ENCODE assay signal across 19 cellular contexts in the genomic region with DNA sequence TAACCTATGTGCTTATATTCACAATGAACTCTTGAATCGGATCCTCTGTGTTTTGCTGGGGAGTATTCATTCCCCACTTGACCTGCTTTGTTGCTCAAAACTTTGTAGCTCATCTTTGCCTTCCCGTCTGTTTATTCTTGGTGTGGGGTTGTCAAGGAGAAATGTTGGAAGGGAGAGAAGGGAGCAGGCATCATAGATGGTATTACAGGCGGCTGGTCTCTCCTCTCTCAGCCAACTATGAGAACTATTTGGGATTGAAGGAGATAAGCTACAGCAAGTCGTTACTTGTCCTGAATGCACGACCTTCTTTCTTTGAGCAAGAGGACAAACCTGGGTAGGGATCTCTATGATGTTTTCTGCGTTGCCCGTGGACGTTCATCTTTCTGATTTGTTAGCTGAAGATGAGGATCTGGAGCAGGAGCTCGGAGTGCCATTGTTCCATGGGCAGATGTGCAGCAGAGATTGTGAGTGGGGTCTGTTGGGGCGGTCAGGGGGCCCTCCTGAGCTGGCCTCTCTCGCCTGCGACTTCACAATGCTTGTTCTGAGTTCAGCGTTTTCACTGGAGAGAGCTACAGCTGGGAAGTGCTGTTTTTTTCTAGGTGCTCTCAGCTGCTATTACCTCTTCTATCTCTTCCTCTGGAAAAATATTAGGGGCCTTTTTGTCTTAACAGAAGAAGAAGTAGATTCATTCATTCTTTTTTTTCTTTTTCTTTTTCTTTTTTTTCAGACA.
A peak's percentile ranks its signal among the peaks of the same experiment; 100 is the strongest.
DNase-seq lines count a peak whose midpoint lies in the region; ATAC-seq and TF ChIP-seq lines count a peak whose summit lies in the region.
"Had no signal": no experiment of that assay in that cellular context is flagged by ENCODE, and none has a peak within 500 bp of the region (broad histone marks: within the 10 kb centered on the region; RNA-seq: fewer than 3 reads in every experiment).

No MANE protein-coding gene starts in this region.

- no peaks in the 10 kb centered on the region for H3K36me3 Mint-ChIP-seq in stimulated activated memory B cell treated with anti-CD40 and anti-IgM and Interleukin-4, amounts not matched to agents 10 μg/mL and 1 μg/mL and 100 μg/mL, for 72 hours
- H3K36me3 Mint-ChIP-seq: natural killer cell treated with Interleukin-12 subunit alpha and Interleukin-12 subunit beta and Interleukin-15 and Interleukin-18, amount 100 ng/mL, for 72 hours; WTC11 had no signal

- peak overlapping the region; percentile 14 for H3K27ac Mint-ChIP-seq in stimulated activated memory B cell treated with anti-CD40 and anti-IgM and Interleukin-4, amounts not matched to agents 10 μg/mL and 1 μg/mL and 100 μg/mL, for 72 hours
- H3K27ac Mint-ChIP-seq: endodermal cell, WTC11 had no signal

- peaks cover 6% of the 10 kb centered on the region for H3K4me1 ChIP-seq in fibroblast of lung (ENCODE audit: control insufficient read depth, extremely low read depth, insufficient read depth, low read length)
- H3K4me1 ChIP-seq in mesodermal cell (ENCODE audit: control insufficient read depth, insufficient read depth, low read length, poor library complexity, severe bottlenecking), result peaks cover 10% of the 10 kb centered on the region
- H3K4me1 ChIP-seq: BLaER1, body of pancreas, spleen had no signal

- peak overlapping the region; percentile 3 for H3K4me2 ChIP-seq in fibroblast of lung (ENCODE audit: extremely low read depth, insufficient read depth, low read length)
- H3K4me2 ChIP-seq: BLaER1 had no signal

- H4K20me1 ChIP-seq in fibroblast of lung (ENCODE audit: control insufficient read depth, extremely low read depth, insufficient read depth, low read length), result no peaks in the 10 kb centered on the region
- H4K20me1 ChIP-seq: BLaER1 had no signal

- DNase-seq in RPMI7951 (ENCODE audit: low read depth) (peak; percentile 62), fibroblast of lung (ENCODE audit: low read depth in 2 of 2) (peak in 1 of 2 donors; percentile 65), left colon (no peak), cerebellar cortex (ENCODE audit: low spot score) (no peak), NCI-H1092 treated with DMSO at 0.1 percent for 48 hours (lab: John Stamatoyannopoulos, UW) (no peak)
- no peak for DNase-seq in NK-92 treated with Interleukin-12 subunit alpha and Interleukin-12 subunit beta, amount 100 ng/mL, for 24 hours (lab: John Stamatoyannopoulos, UW)
- DNase-seq: activated effector memory CD4-positive, alpha-beta T cell treated with Interleukin-2 at 50 U/mL for 16 hours; body of pancreas; endodermal cell; HCEC 1CT; NCI-H1105 treated with DMSO at 0.1 percent for 48 hours; NCI-H2171; spleen; substantia nigra had no signal

- H3K9me3 ChIP-seq in fibroblast of lung (ENCODE audit: control insufficient read depth, insufficient read depth, low read depth, low read length) (no peaks in the 10 kb centered on the region), mesodermal cell (ENCODE audit: control insufficient read depth, low read length) (no peaks in the 10 kb centered on the region)
- H3K9me3 ChIP-seq: BLaER1, body of pancreas, spleen had no signal

- H3K4me1 Mint-ChIP-seq in stimulated activated memory B cell treated with anti-CD40 and anti-IgM and Interleukin-4, amounts not matched to agents 10 μg/mL and 1 μg/mL and 100 μg/mL, for 72 hours, result peaks cover 7% of the 10 kb centered on the region
- H3K4me1 Mint-ChIP-seq: WTC11 had no signal

- H3K27ac ChIP-seq in fibroblast of lung (ENCODE audit: insufficient read depth, low read length) (no peak overlapping the region), mesodermal cell (ENCODE audit: low read depth, low read length, severe bottlenecking) (peak overlapping the region; percentile 64)
- H3K27ac ChIP-seq: BLaER1, body of pancreas, spleen had no signal

- H3K79me2 ChIP-seq in fibroblast of lung (ENCODE audit: control insufficient read depth, insufficient read depth, low read length), result no peaks in the 10 kb centered on the region

- H3K9me3 Mint-ChIP-seq in stimulated activated memory B cell treated with anti-CD40 and anti-IgM and Interleukin-4, amounts not matched to agents 10 μg/mL and 1 μg/mL and 100 μg/mL, for 72 hours, result no peaks in the 10 kb centered on the region
- H3K9me3 Mint-ChIP-seq: natural killer cell treated with Interleukin-12 subunit alpha and Interleukin-12 subunit beta and Interleukin-15 and Interleukin-18, amount 100 ng/mL, for 72 hours; WTC11 had no signal

- no peaks in the 10 kb centered on the region for H3K27me3 ChIP-seq in fibroblast of lung (ENCODE audit: control insufficient read depth, insufficient read depth, low read length)
- H3K27me3 ChIP-seq: BLaER1, body of pancreas, spleen had no signal

- no peak for TF ChIP-seq CTCF in fibroblast of lung (conservative IDR thresholded peaks at IDR 0.05 in 1 of 2, IDR thresholded peaks at IDR 0.05 in 1 of 2; ENCODE audit: low read depth in 1 of 2, low read length in 2 of 2)

- intact Hi-C loops in left colon (cut with DNase I, micrococcal nuclease), result no loop called here

- H3K4me3 Mint-ChIP-seq in stimulated activated memory B cell treated with anti-CD40 and anti-IgM and Interleukin-4, amounts not matched to agents 10 μg/mL and 1 μg/mL and 100 μg/mL, for 72 hours, result no peak overlapping the region
- H3K4me3 Mint-ChIP-seq: endodermal cell; natural killer cell treated with Interleukin-12 subunit alpha and Interleukin-12 subunit beta and Interleukin-15 and Interleukin-18, amount 100 ng/mL, for 72 hours; WTC11 had no signal

- H3K36me3 ChIP-seq in fibroblast of lung (ENCODE audit: control insufficient read depth, insufficient read depth, low read length) (no peaks in the 10 kb centered on the region), mesodermal cell (ENCODE audit: control insufficient read depth, insufficient read depth, low read length) (no peaks in the 10 kb centered on the region)
- H3K36me3 ChIP-seq: BLaER1, spleen had no signal

- ATAC-seq in stimulated activated memory B cell treated with anti-CD40 and anti-IgM and Interleukin-4, amounts not matched to agents 10 μg/mL and 1 μg/mL and 100 μg/mL, for 72 hours, result no peak
- ATAC-seq in left colon, result no peak
- ATAC-seq: body of pancreas; natural killer cell treated with Interleukin-12 subunit alpha and Interleukin-12 subunit beta and Interleukin-15 and Interleukin-18, amount 100 ng/mL, for 72 hours; WTC11 had no signal

- no peaks in the 10 kb centered on the region for H3K27me3 Mint-ChIP-seq in stimulated activated memory B cell treated with anti-CD40 and anti-IgM and Interleukin-4, amounts not matched to agents 10 μg/mL and 1 μg/mL and 100 μg/mL, for 72 hours
- H3K27me3 Mint-ChIP-seq: natural killer cell treated with Interleukin-12 subunit alpha and Interleukin-12 subunit beta and Interleukin-15 and Interleukin-18, amount 100 ng/mL, for 72 hours had no signal

- H2AFZ ChIP-seq in fibroblast of lung (ENCODE audit: low read length), result peak overlapping the region; percentile 39

- H3K9ac ChIP-seq in fibroblast of lung (ENCODE audit: insufficient read depth, low read length), result no peak overlapping the region
- H3K9ac ChIP-seq: BLaER1 had no signal

- 88 to 90% methylated on average over 10 of the region's 13 CpGs for WGBS in mesodermal cell (ENCODE audit: insufficient coverage in 2 of 2), 2 experiments

- H3K4me3 ChIP-seq in fibroblast of lung (replicated peaks in 1 of 4; ENCODE audit: control extremely low read depth in 1 of 4, insufficient read depth in 1 of 4, low read depth in 3 of 4, low read length in 4 of 4) (no peak overlapping the region), mesodermal cell (ENCODE audit: extremely low read depth, insufficient read depth, low read length, poor library complexity, severe bottlenecking) (no peak overlapping the region)
- H3K4me3 ChIP-seq: BLaER1, body of pancreas, spleen had no signal
